ENCODE assay signal across 8 cellular contexts in genomic region chrX:68894513-68895338, GRCh38.
DNase-seq lines count a peak whose midpoint lies in the region; ATAC-seq and TF ChIP-seq lines count a peak whose summit lies in the region.

No MANE protein-coding gene starts in this region.

- H3K4me1 ChIP-seq in RWPE2 (ENCODE audit: insufficient read depth, poor library complexity, severe bottlenecking), result peaks cover 11% of the 10 kb centered on the region

- ATAC-seq in RWPE2 (ENCODE audit: low read depth), result peak; percentile 75
- no peak for ATAC-seq in HG02870 (IDR thresholded peaks at IDR 0.05; ENCODE audit: unreplicated experiment)
- ATAC-seq in HG02642 (IDR thresholded peaks at IDR 0.05; ENCODE audit: poor library complexity, unreplicated experiment), result no peak

- peak; percentile 37 for DNase-seq in SIG-M5 treated with dmso at 0.1 percent for 504 hours (lab: John Stamatoyannopoulos, UW; ENCODE audit: unreplicated experiment)
- DNase-seq in SIG-M5 (lab: John Stamatoyannopoulos, UW), result no peak
- DNase-seq in RWPE2 (ENCODE audit: low spot score), result no peak
- DNase-seq in choroid plexus epithelial cell (ENCODE audit: low read depth), result peak; percentile 38
- DNase-seq in stimulated activated CD4-positive, alpha-beta T cell treated with anti-CD3 and anti-CD28 coated beads, Interleukin-4, amount 100 ng/mL, for 1 hour, result peak; percentile 8

- TF ChIP-seq CTCF in RWPE2 (IDR thresholded peaks at IDR 0.05; ENCODE audit: poor library complexity, severe bottlenecking) (no peak), choroid plexus epithelial cell (conservative IDR thresholded peaks at IDR 0.05; ENCODE audit: low read depth, low read length) (no peak)

- H3K4me3 ChIP-seq in RWPE2 (ENCODE audit: severe bottlenecking), result no peak overlapping the region
- H3K4me3 ChIP-seq in choroid plexus epithelial cell (ENCODE audit: low read depth, low read length), result peak overlapping the region; percentile 18

- H3K36me3 ChIP-seq in RWPE2 (ENCODE audit: low read depth), result no peaks in the 10 kb centered on the region

- no peaks in the 10 kb centered on the region for H3K27me3 ChIP-seq in RWPE2 (ENCODE audit: insufficient read depth, poor library complexity, severe bottlenecking)
- H3K27me3 ChIP-seq in layer of hippocampus (ENCODE audit: control insufficient read depth, insufficient read depth, low read length), result no peaks in the 10 kb centered on the region

- H3K27ac ChIP-seq in RWPE2 (ENCODE audit: poor library complexity, severe bottlenecking), result peak overlapping the region; percentile 64
- peak overlapping the region; percentile 71 for H3K27ac ChIP-seq in layer of hippocampus (ENCODE audit: low read depth, low read length)

- H3K9me3 ChIP-seq in RWPE2 (ENCODE audit: severe bottlenecking), result no peaks in the 10 kb centered on the region

Comparison
In these comparisons a context has a peak if more than half of its experiments do, and no peak if none do; other contexts are left out.
1. DNase-seq: peak in SIG-M5 treated with dmso at 0.1 percent for 504 hours (single experiment), choroid plexus epithelial cell (single experiment) and stimulated activated CD4-positive, alpha-beta T cell treated with anti-CD3 and anti-CD28 coated beads, Interleukin-4, amount 100 ng/mL, for 1 hour (single experiment); none in SIG-M5 (single experiment) and RWPE2 (single experiment).